In genomic region chr5:43514816-43515677, GRCh38 we compare ENCODE assay signal across 8 cellular contexts. TPM values are rescaled to one million over a fixed set of nuclear protein-coding genes. Genes with fewer than 3 reads are reported as not detected.
DNase-seq lines count a peak whose midpoint lies in the region; TF ChIP-seq lines count a peak whose summit lies in the region.

Gene C5orf34, minus strand, starts transcription at chr5:43515148. Its CDS starts 5,809 bp downstream, at chr5:43509339.

- H3K27me3 ChIP-seq in suprapubic skin, result no peaks in the 10 kb centered on the region

- TF ChIP-seq EP300 in suprapubic skin (IDR thresholded peaks at IDR 0.05), result no peak

- H3K4me3 ChIP-seq in suprapubic skin, result peak within 1 kb of the TSS; percentile 63

- H3K4me1 ChIP-seq in suprapubic skin, result peaks cover 17% of the 10 kb centered on the region

- DNase-seq in GM04504 (ENCODE audit: low read depth) (peak; percentile 87), HFFc6 (peak; percentile 95), NAMALWA (ENCODE audit: low spot score) (peak; percentile 97), SK-MEL-5 (ENCODE audit: low read depth, low spot score) (peak; percentile 99), globus pallidus (ENCODE audit: low spot score) (peak; percentile 96), nucleus accumbens (lab: John Stamatoyannopoulos, UW) (peak; percentile 38 to 97 (median 90)), suprapubic skin (ENCODE audit: low spot score in 2 of 2) (peak; percentile 97)
- DNase-seq in activated naive CD4-positive, alpha-beta T cell treated with anti-CD3 and anti-CD28 coated beads, Interleukin-2, amount 10 ng/mL, durations not matched to agents 7 days and 5 days, result peak; percentile 97

- H3K9me3 ChIP-seq in suprapubic skin, result no peaks in the 10 kb centered on the region

- CTCF ChIA-PET in activated naive CD4-positive, alpha-beta T cell treated with anti-CD3 and anti-CD28 coated beads, Interleukin-2, amount 10 ng/mL, durations not matched to agents 7 days and 5 days (lab: Charles Lee), result interaction anchor here (0.7 to 1.9 kb wide), 4 partner anchors 29 to 85 kb away, joined by 3 to 8 read pairs (median 4); partner anchors contain the start of gene TMEM267

- TF ChIP-seq CTCF in HFFc6 (IDR thresholded peaks at IDR 0.05) (0 out of 2 replicates have a peak, but pooled peaks have one; percentile 8), suprapubic skin (IDR thresholded peaks at IDR 0.05) (no peak)

- H3K36me3 ChIP-seq in suprapubic skin, result no peaks in the 10 kb centered on the region

- H3K27me3 Mint-ChIP-seq in HFFc6 (ENCODE audit: insufficient read depth), result no peaks in the 10 kb centered on the region
- H3K27me3 Mint-ChIP-seq in activated naive CD4-positive, alpha-beta T cell treated with anti-CD3 and anti-CD28 coated beads, Interleukin-2, amount 10 ng/mL, durations not matched to agents 7 days and 5 days, result no peaks in the 10 kb centered on the region

- WGBS in suprapubic skin, result 1% methylated on average over 34 of the region's 35 CpGs

- H3K27ac Mint-ChIP-seq in HFFc6, result peak within 1 kb of the TSS; percentile 99
- H3K27ac Mint-ChIP-seq in activated naive CD4-positive, alpha-beta T cell treated with anti-CD3 and anti-CD28 coated beads, Interleukin-2, amount 10 ng/mL, durations not matched to agents 7 days and 5 days, result peak within 1 kb of the TSS; percentile 98

- no peaks in the 10 kb centered on the region for H3K9me3 Mint-ChIP-seq in HFFc6
- H3K9me3 Mint-ChIP-seq in activated naive CD4-positive, alpha-beta T cell treated with anti-CD3 and anti-CD28 coated beads, Interleukin-2, amount 10 ng/mL, durations not matched to agents 7 days and 5 days, result no peaks in the 10 kb centered on the region

- in situ Hi-C loops in SK-MEL-5 (cut with HindIII; ENCODE audit: low pct_unique_long_range_greater_than_20kb, low sequenced_read_pairs), result no loop called here

- peak in 1 of 2 donors; percentile 48 for TF ChIP-seq POLR2A in suprapubic skin (IDR thresholded peaks at IDR 0.05)

- peak within 1 kb of the TSS; percentile 94 for H3K4me3 Mint-ChIP-seq in HFFc6
- H3K4me3 Mint-ChIP-seq in activated naive CD4-positive, alpha-beta T cell treated with anti-CD3 and anti-CD28 coated beads, Interleukin-2, amount 10 ng/mL, durations not matched to agents 7 days and 5 days, result peak within 1 kb of the TSS; percentile 85

- peaks cover 10% of the 10 kb centered on the region; the same call in 1 of the 2 replicates for H3K36me3 Mint-ChIP-seq in HFFc6 (ENCODE audit: low read depth)
- H3K36me3 Mint-ChIP-seq in activated naive CD4-positive, alpha-beta T cell treated with anti-CD3 and anti-CD28 coated beads, Interleukin-2, amount 10 ng/mL, durations not matched to agents 7 days and 5 days, result peaks cover 18% of the 10 kb centered on the region

- H3K4me1 Mint-ChIP-seq in HFFc6 (ENCODE audit: low read depth), result peaks cover 23% of the 10 kb centered on the region
- peaks cover 32% of the 10 kb centered on the region for H3K4me1 Mint-ChIP-seq in activated naive CD4-positive, alpha-beta T cell treated with anti-CD3 and anti-CD28 coated beads, Interleukin-2, amount 10 ng/mL, durations not matched to agents 7 days and 5 days

- peak within 1 kb of the TSS; percentile 86 for H3K27ac ChIP-seq in suprapubic skin

RNA-seq across cellular contexts. Expression of gene C5orf34, which starts in this region (rescaled TPM):
- 1 to 10 TPM; 2.2 to 4.4 (median 3.8) TPM for total RNA-seq in HFFc6 (2021; fragmentation: NEBNext Ultra II Directional; extraction: Animal tissue kit (Norgen Biotek cat#: 25700))
- total RNA-seq in SK-MEL-5 (2014; rRNA removed; shearing (Covaris generic)), result 13.9 and 14.5 TPM in 2 replicates
- polyA plus RNA-seq in SK-MEL-5 (2015; cell fraction: cytosol; rRNA removed), result 9.9 and 14.1 TPM in 2 replicates
- polyA plus RNA-seq in SK-MEL-5 (2015; cell fraction: nucleus; rRNA removed), result 30.9 and 46.1 TPM in 2 replicates
- 1 to 10 TPM in 1 of 4 donors, under 1 TPM in 3; 0.64 to 5.4 (median 0.77) TPM for total RNA-seq in suprapubic skin

Comparison
In these comparisons a context has a peak if more than half of its experiments do, and no peak if none do; other contexts are left out.
1. Peak in every context shown above with its lines: DNase-seq, H3K4me3 ChIP-seq and H3K27ac ChIP-seq.